ENCODE assay signal across 24 cellular contexts in the genomic region with DNA sequence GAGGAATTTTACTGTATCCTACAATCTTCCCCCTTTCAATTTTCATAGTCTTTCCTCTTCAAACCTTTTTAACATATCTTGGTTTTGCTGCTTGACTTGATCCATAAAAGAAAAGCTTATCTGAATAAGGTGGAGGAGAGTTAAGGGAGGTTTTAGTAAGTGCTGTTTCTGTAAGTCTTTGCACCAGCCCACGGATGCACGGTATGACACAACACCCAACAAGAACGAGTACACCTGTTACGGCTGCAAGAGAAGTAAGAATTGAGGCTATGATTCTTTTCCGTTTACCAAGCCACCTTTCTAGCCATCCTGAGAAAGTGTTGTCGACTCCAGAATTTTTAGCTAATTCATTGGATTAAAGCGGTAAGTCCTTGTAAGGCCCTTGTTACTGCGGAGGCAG.
"Had no signal": no experiment of that assay in that cellular context is flagged by ENCODE, and none has a peak within 500 bp of the region (broad histone marks: within the 10 kb centered on the region; RNA-seq: fewer than 3 reads in every experiment).

No MANE protein-coding gene starts in this region.

- H3K4me3 ChIP-seq: colonic mucosa, lung, pancreas, prostate gland, right lobe of liver, spleen, stomach, thoracic aorta, transverse colon had no signal

- H3K9me3 Mint-ChIP-seq: endodermal cell, nephron had no signal

- ATAC-seq: left colon, left ventricle myocardium superior, pancreas, right lobe of liver had no signal

- H3K4me1 ChIP-seq: colonic mucosa, foreskin keratinocyte, pancreas, prostate gland, right lobe of liver, spleen, stomach, transverse colon had no signal

- H3K27me3 ChIP-seq: colonic mucosa, pancreas, right lobe of liver, spleen, stomach, transverse colon had no signal

- H3K27ac ChIP-seq: colonic mucosa, foreskin keratinocyte, pancreas, prostate gland, right lobe of liver, spleen, stomach, thoracic aorta, transverse colon had no signal

- H3K36me3 Mint-ChIP-seq: naive B cell had no signal

- FAIRE-seq: endothelial cell of umbilical vein, pancreas had no signal

- H3K27ac Mint-ChIP-seq: endodermal cell, nephron had no signal

- H3K4me1 Mint-ChIP-seq: naive B cell, nephron had no signal

- DNase-seq: colonic mucosa; dermis blood vessel endothelial cell; endodermal cell; foreskin keratinocyte; left colon; left ventricle myocardium superior; mesendoderm; naive B cell; occipital lobe; pancreas; retina; right lobe of liver; spleen; stimulated activated CD4-positive, alpha-beta T cell treated with anti-CD3 and anti-CD28 coated beads, Interleukin-15, amount 100 ng/mL, for 24 hours; stimulated activated CD4-positive, alpha-beta T cell treated with anti-CD3 and anti-CD28 coated beads, Interleukin-2, amount 100 ng/mL, for 24 hours; stimulated activated naive CD4-positive, alpha-beta T cell; stomach; substantia nigra; transverse colon had no signal

- H3K4me3 Mint-ChIP-seq: endodermal cell, naive B cell, nephron had no signal

- H3K9me3 ChIP-seq: colonic mucosa, pancreas, prostate gland, right lobe of liver, spleen, thoracic aorta, transverse colon had no signal

- H3K36me3 ChIP-seq: colonic mucosa, pancreas, prostate gland, right lobe of liver, spleen, stomach, thoracic aorta, transverse colon had no signal
